8 cellular contexts compared by ENCODE assay signal in genomic region chr4:75673027-75673958, GRCh38. TPM values are rescaled to one million over a fixed set of nuclear protein-coding genes. Genes with fewer than 3 reads are reported as not detected.
DNase-seq lines count a peak whose midpoint lies in the region; ATAC-seq lines count a peak whose summit lies in the region.

Gene G3BP2, minus strand, starts transcription at chr4:75673411. Its CDS starts 11,386 bp downstream, at chr4:75662025.

- H3K27me3 Mint-ChIP-seq in IgD-negative memory B cell = no peaks in the 10 kb centered on the region

- ATAC-seq in GM21529 (IDR thresholded peaks at IDR 0.05; ENCODE audit: unreplicated experiment) = peak; percentile 95

- H3K36me3 Mint-ChIP-seq in IgD-negative memory B cell = peaks cover 4% of the 10 kb centered on the region

- DNase-seq in DMS 273 treated with DMSO at 0.1 percent for 48 hours (lab: John Stamatoyannopoulos, UW) = peak; percentile 87
- DNase-seq in OCI-M2 (lab: John Stamatoyannopoulos, UW; ENCODE audit: unreplicated experiment) = peak; percentile 65
- DNase-seq in activated T-cell treated with anti-CD3 and anti-CD28 coated beads for 4 hours = peak; percentile 95
- peak; percentile 88 for DNase-seq in epidermal melanocyte (ENCODE audit: insufficient read length, low spot score)
- DNase-seq in middle frontal gyrus (ENCODE audit: extremely low spot score, low spot score) = peak; percentile 95
- DNase-seq in stimulated activated CD8-positive, alpha-beta memory T cell treated with anti-CD3 and anti-CD28 coated beads, Interleukin-2, amount 100 ng/mL, for 48 hours (ENCODE audit: low read depth in 2 of 2) = peak; percentile 94 to 97

- H3K4me3 Mint-ChIP-seq in IgD-negative memory B cell = peak within 1 kb of the TSS; percentile 94 to 100 (median 98)

- H3K27ac Mint-ChIP-seq in IgD-negative memory B cell = peak within 1 kb of the TSS; percentile 96 to 99 (median 98)

- H3K4me1 Mint-ChIP-seq in IgD-negative memory B cell = peaks cover 36 to 45% (median 38%) of the 10 kb centered on the region in 3 donors

- peaks cover 0 to 5% (median 0%) of the 10 kb centered on the region in 3 donors for H3K9me3 Mint-ChIP-seq in IgD-negative memory B cell

RNA-seq across cellular contexts. Expression of gene G3BP2, which starts in this region (rescaled TPM):
- 87.9 TPM for polyA plus RNA-seq in IgD-negative memory B cell

Comparison
In these comparisons a context has a peak if more than half of its experiments do, and no peak if none do; other contexts are left out.
1. Peak in every context shown above with its lines: DNase-seq and ATAC-seq.